ENCODE assay signal across 14 cellular contexts in the genomic region with DNA sequence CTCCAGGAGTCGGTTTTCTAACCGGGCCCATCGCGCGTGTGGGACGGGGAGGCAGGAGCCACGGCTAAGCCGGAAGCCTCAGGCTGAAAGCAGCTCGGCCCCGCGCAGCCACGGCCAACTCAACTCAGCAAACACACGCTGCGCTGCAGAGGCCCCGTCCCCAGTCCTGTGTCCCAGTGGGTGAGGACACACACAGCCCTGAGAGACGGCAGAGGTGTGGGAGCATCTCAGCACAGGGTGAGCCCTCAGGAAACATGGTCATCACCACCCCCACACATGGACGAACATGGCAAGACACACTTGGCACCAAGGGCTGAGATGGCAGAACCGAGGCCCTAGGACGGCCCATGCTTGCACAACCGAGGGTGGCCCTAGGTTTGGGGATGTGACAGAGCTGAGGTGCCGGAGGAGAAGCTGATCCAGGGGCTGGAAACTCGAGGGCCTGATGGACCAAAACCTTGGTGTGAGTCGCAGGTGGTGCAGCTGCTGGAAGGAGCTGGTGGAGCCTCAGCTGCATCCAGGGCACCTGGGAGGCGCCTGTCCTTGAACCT. TPM values are rescaled to one million over a fixed set of nuclear protein-coding genes. Genes with fewer than 3 reads are reported as not detected.
"Had no signal": no experiment of that assay in that cellular context is flagged by ENCODE, and none has a peak within 500 bp of the region (broad histone marks: within the 10 kb centered on the region; RNA-seq: fewer than 3 reads in every experiment).

No MANE protein-coding gene starts in this region.

- H3K4me3 Mint-ChIP-seq: activated CD8-positive, alpha-beta memory T cell treated with anti-CD3 and anti-CD28 coated beads, Interleukin-2, amount 10 ng/mL, durations not matched to agents 7 days and 5 days; activated T-cell treated with anti-CD3 and anti-CD28 coated beads, Interleukin-2, amount 50 U/mL, for 72 hours; mesothelial cell of epicardium; naive B cell had no signal

- ATAC-seq: activated CD8-positive, alpha-beta memory T cell treated with anti-CD3 and anti-CD28 coated beads, Interleukin-2, amount 10 ng/mL, durations not matched to agents 7 days and 5 days; activated T-cell treated with anti-CD3 and anti-CD28 coated beads, Interleukin-2, amount 50 U/mL, for 72 hours; foreskin keratinocyte had no signal

- H3K27ac Mint-ChIP-seq: activated CD8-positive, alpha-beta memory T cell treated with anti-CD3 and anti-CD28 coated beads, Interleukin-2, amount 10 ng/mL, durations not matched to agents 7 days and 5 days; activated T-cell treated with anti-CD3 and anti-CD28 coated beads, Interleukin-2, amount 50 U/mL, for 72 hours; mesothelial cell of epicardium had no signal

- H3K27me3 ChIP-seq: colonic mucosa, foreskin keratinocyte, SJSA1, tibial artery had no signal

- DNase-seq: activated CD4-positive, alpha-beta T cell treated with anti-CD3 and anti-CD28 coated beads, Interleukin-2, amount 50 U/mL, for 48 hours; activated CD4-positive, CD25-positive, alpha-beta regulatory T cell treated with anti-CD3 and anti-CD28 coated beads, Interleukin-2, amount 50 U/mL, for 72 hours; activated CD8-positive, alpha-beta memory T cell treated with anti-CD3 and anti-CD28 coated beads, Interleukin-2, amount 10 ng/mL, durations not matched to agents 7 days and 5 days; activated gamma-delta T cell treated with Interleukin-2 at 50 U/mL for 16 hours; activated T-cell treated with anti-CD3 and anti-CD28 coated beads, Interleukin-2, amount 50 U/mL, for 72 hours; colonic mucosa; foreskin keratinocyte; islet precursor cell; naive B cell; T-helper 9 cell; tibial artery had no signal

- H3K27ac ChIP-seq: colonic mucosa, foreskin keratinocyte, SJSA1, skin epidermis, tibial artery had no signal

- H3K9me3 Mint-ChIP-seq: activated T-cell treated with anti-CD3 and anti-CD28 coated beads, Interleukin-2, amount 50 U/mL, for 72 hours; mesothelial cell of epicardium; naive B cell had no signal

- H3K36me3 ChIP-seq: colonic mucosa had no signal

- H3K4me1 ChIP-seq: colonic mucosa, foreskin keratinocyte had no signal

- H3K27me3 Mint-ChIP-seq: activated CD8-positive, alpha-beta memory T cell treated with anti-CD3 and anti-CD28 coated beads, Interleukin-2, amount 10 ng/mL, durations not matched to agents 7 days and 5 days; naive B cell had no signal

- H3K4me1 Mint-ChIP-seq: activated CD8-positive, alpha-beta memory T cell treated with anti-CD3 and anti-CD28 coated beads, Interleukin-2, amount 10 ng/mL, durations not matched to agents 7 days and 5 days had no signal

- H3K9me3 ChIP-seq: colonic mucosa, SJSA1, tibial artery had no signal

- H3K4me3 ChIP-seq: colonic mucosa, SJSA1, skin epidermis, tibial artery had no signal

- H3K36me3 Mint-ChIP-seq: activated CD8-positive, alpha-beta memory T cell treated with anti-CD3 and anti-CD28 coated beads, Interleukin-2, amount 10 ng/mL, durations not matched to agents 7 days and 5 days; mesothelial cell of epicardium had no signal

RNA-seq across cellular contexts. Expression of a gene that starts 29.0 kb away (rescaled TPM):
- total RNA-seq: foreskin keratinocyte, SJSA1 had no signal
